9 cellular contexts compared by ENCODE assay signal in genomic region chr16:28321700-28322411, GRCh38. TPM values are rescaled to one million over a fixed set of nuclear protein-coding genes. Genes with fewer than 3 reads are reported as not detected.
DNase-seq lines count a peak whose midpoint lies in the region; ATAC-seq and TF ChIP-seq lines count a peak whose summit lies in the region.
"Had no signal": no experiment of that assay in that cellular context is flagged by ENCODE, and none has a peak within 500 bp of the region (broad histone marks: within the 10 kb centered on the region; RNA-seq: fewer than 3 reads in every experiment).

No MANE protein-coding gene starts in this region.

- peak; percentile 57 for ATAC-seq in left colon
- ATAC-seq in stimulated activated naive CD8-positive, alpha-beta T cell treated with anti-CD3 and anti-CD28 coated beads, Interleukin-15, Interleukin-2, amounts not matched to agents 100 U/mL and 50 U/mL, for 24 hours: peak; percentile 58
- ATAC-seq in HG03571 (IDR thresholded peaks at IDR 0.05; ENCODE audit: unreplicated experiment): no peak

- H3K4me2 ChIP-seq in OCI-LY7 (ENCODE audit: low read length): no peak overlapping the region
- H3K4me2 ChIP-seq: BLaER1 had no signal

- H3K9me2 ChIP-seq in OCI-LY7 (ENCODE audit: insufficient read depth, low read length): no peaks in the 10 kb centered on the region

- no peaks in the 10 kb centered on the region for H4K20me1 ChIP-seq in OCI-LY7 (ENCODE audit: insufficient read depth, low read length)

- POLR2A ChIA-PET in OCI-LY7 (lab: Charles Lee): no interaction called here

- no peak overlapping the region for H2AFZ ChIP-seq in OCI-LY7 (ENCODE audit: low read length)

- no peak overlapping the region for H3K4me3 ChIP-seq in OCI-LY7 (ENCODE audit: low read depth, low read length, poor library complexity, severe bottlenecking)
- H3K4me3 ChIP-seq: BLaER1 had no signal

- CTCF ChIA-PET in OCI-LY7 (lab: Charles Lee; ENCODE audit: unreplicated experiment): interaction anchor here (1.1 kb wide), 1 partner anchor 41 kb away, joined by 3 read pairs; no protein-coding TSS in a partner anchor

- intact Hi-C loops in OCI-LY7 (cut with micrococcal nuclease; ENCODE audit: unreplicated experiment) (loop anchor here (5.0 kb wide), 1 partner anchor 225 kb away; no protein-coding TSS in a partner anchor), left colon (cut with DNase I, micrococcal nuclease) (no loop called here)

- no peaks in the 10 kb centered on the region for H3K79me2 ChIP-seq in OCI-LY7 (ENCODE audit: insufficient read depth, low read depth, low read length)

- DNase-seq in NCI-H1694 treated with DMSO at 0.1 percent for 48 hours (lab: John Stamatoyannopoulos, UW): peak; percentile 1
- no peak for DNase-seq in NCI-H1694 (lab: John Stamatoyannopoulos, UW)
- DNase-seq in OCI-LY7 (ENCODE audit: low spot score): peak; percentile 61
- peak; percentile 5 for DNase-seq in amniotic epithelial cell (ENCODE audit: low read depth)
- DNase-seq in left colon: peak in 1 of 2 donors; percentile 49
- DNase-seq in stimulated activated naive CD8-positive, alpha-beta T cell treated with anti-CD3 and anti-CD28 coated beads, Interleukin-15, Interleukin-2, amounts not matched to agents 100 U/mL and 50 U/mL, for 24 hours: peak; percentile 73
- DNase-seq in DMS79 treated with DMSO at 0.1 percent for 48 hours (lab: John Stamatoyannopoulos, UW): no peak

- H3K36me3 ChIP-seq in OCI-LY7 (ENCODE audit: insufficient read depth, low read length): no peaks in the 10 kb centered on the region

- peaks cover 4% of the 10 kb centered on the region for H3K4me1 ChIP-seq in OCI-LY7 (ENCODE audit: insufficient read depth, low read length, poor library complexity, severe bottlenecking)

- no TSS peak for BruUV-seq in OCI-LY7 (replicated peaks; lab: Mats Ljungman, UMichigan)

- no peaks in the 10 kb centered on the region for H3K9me3 ChIP-seq in OCI-LY7 (ENCODE audit: low read length)
- H3K9me3 ChIP-seq: BLaER1 had no signal

- TF ChIP-seq CTCF in OCI-LY7 (conservative IDR thresholded peaks at IDR 0.05; ENCODE audit: low read length): peak; percentile 90

- no peak overlapping the region for H3K27ac ChIP-seq in OCI-LY7 (ENCODE audit: low read depth, low read length, poor library complexity, severe bottlenecking)
- H3K27ac ChIP-seq: BLaER1 had no signal

RNA-seq across cellular contexts. Expression of gene SBK1, which starts 29.5 kb away (rescaled TPM):
- total RNA-seq in OCI-LY7 (2014; rRNA removed; shearing (Covaris generic)): 0.22 and 0.46 TPM in 2 replicates
- 0.63 TPM in 2 replicates for total RNA-seq in OCI-LY7 (2022)
- total RNA-seq in left colon: under 1 TPM; 0.28 to 0.58 TPM

RNA-seq across cellular contexts. Expression of gene NPIPB6, which starts 41.5 kb away (rescaled TPM):
- total RNA-seq in OCI-LY7 (2014; rRNA removed; shearing (Covaris generic)): 5.0 and 5.3 TPM in 2 replicates
- 12.1 and 16.1 TPM in 2 replicates for total RNA-seq in OCI-LY7 (2022)
- total RNA-seq in left colon: 1 to 10 TPM; 2.0 to 4.0 TPM

Comparison
In these comparisons a context has a peak if more than half of its experiments do, and no peak if none do; other contexts are left out.
1. DNase-seq: peak in NCI-H1694 treated with DMSO at 0.1 percent for 48 hours (single experiment), OCI-LY7 (single experiment), amniotic epithelial cell (single experiment) and stimulated activated naive CD8-positive, alpha-beta T cell treated with anti-CD3 and anti-CD28 coated beads, Interleukin-15, Interleukin-2, amounts not matched to agents 100 U/mL and 50 U/mL, for 24 hours (single experiment); none in NCI-H1694 (single experiment) and DMS79 treated with DMSO at 0.1 percent for 48 hours (single experiment).